ENCODE assay signal across 27 cellular contexts in genomic region chrY:13368513-13368845, GRCh38.
"Had no signal": no experiment of that assay in that cellular context is flagged by ENCODE, and none has a peak within 500 bp of the region (broad histone marks: within the 10 kb centered on the region; RNA-seq: fewer than 3 reads in every experiment).

No MANE protein-coding gene starts in this region.

- H3K9me3 Mint-ChIP-seq: immature natural killer cell; mesothelial cell of epicardium; naive thymus-derived CD4-positive, alpha-beta T cell; natural killer cell treated with Interleukin-12 subunit alpha and Interleukin-12 subunit beta and Interleukin-15 and Interleukin-18, amount 100 ng/mL, for 72 hours; stimulated activated naive CD8-positive, alpha-beta T cell treated with anti-CD3 and anti-CD28 coated beads, Interleukin-15, Interleukin-2, amounts not matched to agents 100 ng/mL and 50 ng/mL, for 24 hours had no signal

- DNase-seq: hypothalamus; immature natural killer cell; kidney; left colon; left ventricle myocardium inferior; mesendoderm; naive thymus-derived CD4-positive, alpha-beta T cell; ovary; stimulated activated CD4-positive, alpha-beta T cell treated with anti-CD3 and anti-CD28 coated beads, Interleukin-12 subunit alpha, Interleukin-12 subunit beta, amount 100 ng/mL, for 4 hours; stimulated activated CD4-positive, alpha-beta T cell treated with anti-CD3 and anti-CD28 coated beads, Interleukin-15, amount 100 ng/mL, for 24 hours; stimulated activated CD4-positive, alpha-beta T cell treated with anti-CD3 and anti-CD28 coated beads, Interleukin-2, amount 100 ng/mL, for 24 hours; stimulated activated CD4-positive, alpha-beta T cell treated with anti-CD3 and anti-CD28 coated beads, Interleukin-4, amount 100 ng/mL, for 1 hour; stimulated activated naive CD4-positive, alpha-beta T cell; tibial artery; trophoblast cell; upper lobe of right lung had no signal

- H3K4me1 ChIP-seq: right atrium auricular region, right lobe of liver, suprapubic skin, tibial artery, upper lobe of right lung had no signal

- H3K9me3 ChIP-seq: left ventricle myocardium inferior, ovary, right atrium auricular region, right lobe of liver, suprapubic skin, thoracic aorta, tibial artery, upper lobe of right lung had no signal

- H3K27me3 Mint-ChIP-seq: naive thymus-derived CD4-positive, alpha-beta T cell; natural killer cell treated with Interleukin-12 subunit alpha and Interleukin-12 subunit beta and Interleukin-15 and Interleukin-18, amount 100 ng/mL, for 72 hours; progenitor cell of endocrine pancreas; stimulated activated naive CD8-positive, alpha-beta T cell treated with anti-CD3 and anti-CD28 coated beads, Interleukin-15, Interleukin-2, amounts not matched to agents 100 ng/mL and 50 ng/mL, for 24 hours had no signal

- ATAC-seq: left colon; naive thymus-derived CD4-positive, alpha-beta T cell; natural killer cell treated with Interleukin-12 subunit alpha and Interleukin-12 subunit beta and Interleukin-15 and Interleukin-18, amount 100 ng/mL, for 72 hours; upper lobe of right lung had no signal

- H3K4me3 Mint-ChIP-seq: immature natural killer cell; mesothelial cell of epicardium; naive thymus-derived CD4-positive, alpha-beta T cell; natural killer cell treated with Interleukin-12 subunit alpha and Interleukin-12 subunit beta and Interleukin-15 and Interleukin-18, amount 100 ng/mL, for 72 hours; stimulated activated naive CD8-positive, alpha-beta T cell treated with anti-CD3 and anti-CD28 coated beads, Interleukin-15, Interleukin-2, amounts not matched to agents 100 ng/mL and 50 ng/mL, for 24 hours had no signal

- H3K27ac Mint-ChIP-seq: immature natural killer cell; mesothelial cell of epicardium; naive thymus-derived CD4-positive, alpha-beta T cell; natural killer cell treated with Interleukin-12 subunit alpha and Interleukin-12 subunit beta and Interleukin-15 and Interleukin-18, amount 100 ng/mL, for 72 hours; progenitor cell of endocrine pancreas; stimulated activated naive CD8-positive, alpha-beta T cell treated with anti-CD3 and anti-CD28 coated beads, Interleukin-15, Interleukin-2, amounts not matched to agents 100 ng/mL and 50 ng/mL, for 24 hours had no signal

- FAIRE-seq: islet of Langerhans, kidney, urothelium cell line had no signal

- H3K4me1 Mint-ChIP-seq: immature natural killer cell, mesothelial cell of epicardium had no signal

- H3K27ac ChIP-seq: left ventricle myocardium inferior, ovary, right atrium auricular region, right lobe of liver, suprapubic skin, thoracic aorta, tibial artery, upper lobe of right lung had no signal

- H3K36me3 Mint-ChIP-seq: immature natural killer cell; mesothelial cell of epicardium; naive thymus-derived CD4-positive, alpha-beta T cell; natural killer cell treated with Interleukin-12 subunit alpha and Interleukin-12 subunit beta and Interleukin-15 and Interleukin-18, amount 100 ng/mL, for 72 hours had no signal

- H3K4me3 ChIP-seq: left ventricle myocardium inferior, lung, ovary, right atrium auricular region, right lobe of liver, suprapubic skin, thoracic aorta, tibial artery, upper lobe of right lung had no signal
